10 cellular contexts compared by ENCODE assay signal in genomic region chr12:1575287-1575798, GRCh38. TPM values are rescaled to one million over a fixed set of nuclear protein-coding genes. Genes with fewer than 3 reads are reported as not detected.
DNase-seq lines count a peak whose midpoint lies in the region; ATAC-seq, FAIRE-seq and TF ChIP-seq lines count a peak whose summit lies in the region.
"Had no signal": no experiment of that assay in that cellular context is flagged by ENCODE, and none has a peak within 500 bp of the region (broad histone marks: within the 10 kb centered on the region; RNA-seq: fewer than 3 reads in every experiment).

No MANE protein-coding gene starts in this region.

- WGBS in body of pancreas, 2 donors, result 30 to 31% methylated on average over 12 of the region's 12 CpGs

- H3K27ac ChIP-seq in body of pancreas (peak overlapping the region in 1 of 4 donors; percentile 76), kidney (ENCODE audit: low read depth in 2 of 2, low read length in 2 of 2) (peak overlapping the region; percentile 24 to 38), tibial artery (peak overlapping the region; percentile 72 to 75), gastrocnemius medialis (no peak overlapping the region)

- ATAC-seq in body of pancreas (peak; percentile 30), gastrocnemius medialis (no peak)

- peaks cover 25% of the 10 kb centered on the region for H3K4me1 ChIP-seq in body of pancreas
- peaks cover 5 to 20% of the 10 kb centered on the region in 2 donors for H3K4me1 ChIP-seq in kidney (ENCODE audit: control insufficient read depth in 1 of 2, insufficient read depth in 1 of 2, low read depth in 1 of 2, low read length in 2 of 2)
- peaks cover 0 to 33% (median 31%) of the 10 kb centered on the region in 4 donors for H3K4me1 ChIP-seq in tibial artery
- peaks cover 3 to 4% of the 10 kb centered on the region in 2 donors for H3K4me1 ChIP-seq in gastrocnemius medialis

- in situ Hi-C loops in gastrocnemius medialis (cut with MboI; ENCODE audit: low sequenced_read_pairs in 4 of 4), result loop anchor here (5.0 to 25.0 kb wide), 4 partner anchors 288 to 1013 kb away; partner anchors contain the start of gene ERC1 (in 2 of the 4)

- H3K9me3 ChIP-seq in body of pancreas (no peaks in the 10 kb centered on the region), kidney (ENCODE audit: control insufficient read depth in 1 of 2, low read length in 2 of 2) (no peaks in the 10 kb centered on the region), tibial artery (no peaks in the 10 kb centered on the region), gastrocnemius medialis (no peaks in the 10 kb centered on the region)

- intact Hi-C loops in body of pancreas (cut with DNase I) (no loop called here), kidney (cut with DNase I) (no loop called here), tibial artery (cut with DNase I; ENCODE audit: low total_unique reads) (no loop called here), gastrocnemius medialis (cut with DNase I; ENCODE audit: low total_unique reads) (no loop called here)
- intact Hi-C loops in activated CD4-positive, alpha-beta memory T cell treated with anti-CD3 and anti-CD28 coated beads for 36 hours (cut with micrococcal nuclease), result no loop called here

- DNase-seq in NCI-H146 treated with DMSO at 0.1 percent for 48 hours (lab: John Stamatoyannopoulos, UW; ENCODE audit: unreplicated experiment), result peak; percentile 20
- peak in 3 of 4 donors; percentile 22 to 37 (median 34) for DNase-seq in body of pancreas
- no peak for DNase-seq in kidney
- DNase-seq in tibial artery, result no peak
- DNase-seq in gastrocnemius medialis, result no peak
- no peak for DNase-seq in activated CD4-positive, alpha-beta memory T cell treated with anti-CD3 and anti-CD28 coated beads for 36 hours
- DNase-seq in NCI-H345 (lab: John Stamatoyannopoulos, UW), result no peak
- DNase-seq: dermis blood vessel endothelial cell, H7, occipital lobe had no signal

- no peaks in the 10 kb centered on the region for H3K27me3 Mint-ChIP-seq in activated CD4-positive, alpha-beta memory T cell treated with anti-CD3 and anti-CD28 coated beads for 36 hours

- TF ChIP-seq CTCF in body of pancreas (IDR thresholded peaks at IDR 0.05) (no peak), kidney (IDR thresholded peaks at IDR 0.05; ENCODE audit: borderline replicate concordance, extremely low read depth, insufficient read depth) (no peak), tibial artery (IDR thresholded peaks at IDR 0.05) (no peak), gastrocnemius medialis (IDR thresholded peaks at IDR 0.05 in 4 of 5, conservative IDR thresholded peaks at IDR 0.05 in 1 of 5) (no peak)

- H3K27me3 ChIP-seq in body of pancreas (no peaks in the 10 kb centered on the region), tibial artery (no peaks in the 10 kb centered on the region), gastrocnemius medialis (no peaks in the 10 kb centered on the region)

- no peak for FAIRE-seq in kidney (lab: Jason Lieb, UNC)

- no peaks in the 10 kb centered on the region for H3K36me3 ChIP-seq in body of pancreas (replicated peaks in 1 of 2; ENCODE audit: insufficient read depth in 1 of 2, low read depth in 2 of 2)
- no peaks in the 10 kb centered on the region for H3K36me3 ChIP-seq in kidney (ENCODE audit: control insufficient read depth in 1 of 2, insufficient read depth in 2 of 2, low read length in 2 of 2)
- no peaks in the 10 kb centered on the region for H3K36me3 ChIP-seq in tibial artery
- H3K36me3 ChIP-seq in gastrocnemius medialis, result no peaks in the 10 kb centered on the region

- H3K4me3 Mint-ChIP-seq in activated CD4-positive, alpha-beta memory T cell treated with anti-CD3 and anti-CD28 coated beads for 36 hours, result no peak overlapping the region

- H3K36me3 Mint-ChIP-seq in activated CD4-positive, alpha-beta memory T cell treated with anti-CD3 and anti-CD28 coated beads for 36 hours, result peaks cover 2% of the 10 kb centered on the region

- POLR2A ChIA-PET in activated CD4-positive, alpha-beta memory T cell treated with anti-CD3 and anti-CD28 coated beads for 36 hours (lab: Charles Lee), result no interaction called here

- H3K4me3 ChIP-seq in body of pancreas (no peak overlapping the region), kidney (ENCODE audit: low read length in 2 of 2) (peak overlapping the region in 1 of 2 donors; percentile 20), tibial artery (peak overlapping the region; percentile 34 to 46), gastrocnemius medialis (no peak overlapping the region)

- no peaks in the 10 kb centered on the region for H3K4me1 Mint-ChIP-seq in activated CD4-positive, alpha-beta memory T cell treated with anti-CD3 and anti-CD28 coated beads for 36 hours (ENCODE audit: low read depth)

- CTCF ChIA-PET in activated CD4-positive, alpha-beta memory T cell treated with anti-CD3 and anti-CD28 coated beads for 36 hours (lab: Charles Lee), result interaction anchor here (9.4 kb wide), 1 partner anchor 458 kb away, joined by 308 read pairs; no protein-coding TSS in a partner anchor

- no peak overlapping the region for H3K9ac ChIP-seq in kidney (ENCODE audit: low read length in 2 of 2)

- no peak overlapping the region for H3K27ac Mint-ChIP-seq in activated CD4-positive, alpha-beta memory T cell treated with anti-CD3 and anti-CD28 coated beads for 36 hours

- no peak for TF ChIP-seq POLR2A in body of pancreas (IDR thresholded peaks at IDR 0.05)
- TF ChIP-seq POLR2A in gastrocnemius medialis (IDR thresholded peaks at IDR 0.05), result no peak

- H3K9me3 Mint-ChIP-seq in activated CD4-positive, alpha-beta memory T cell treated with anti-CD3 and anti-CD28 coated beads for 36 hours, result no peaks in the 10 kb centered on the region

RNA-seq across cellular contexts. Expression of gene FBXL14, which starts 19.0 kb away (rescaled TPM):
- 1 to 10 TPM; 4.6 to 9.9 TPM for total RNA-seq in body of pancreas
- 17.9 TPM for total RNA-seq in kidney
- 5.3 TPM for polyA plus RNA-seq in kidney (ENCODE audit: insufficient read depth, low read depth, low replicate concordance)
- 10 to 100 TPM in 1 of 4 donors, 1 to 10 TPM in 3; 5.8 to 11.5 (median 7.4) TPM for total RNA-seq in gastrocnemius medialis
- 10 to 100 TPM; 13.5 to 14.4 TPM for total RNA-seq in activated CD4-positive, alpha-beta memory T cell treated with anti-CD3 and anti-CD28 coated beads for 36 hours

RNA-seq across cellular contexts. Expression of gene WNT5B, which starts 53.7 kb away (rescaled TPM):
- not detected for total RNA-seq in body of pancreas
- total RNA-seq in kidney, result 4.8 TPM
- 3.4 TPM for polyA plus RNA-seq in kidney (ENCODE audit: insufficient read depth, low read depth, low replicate concordance)
- 1 to 10 TPM in 2 of 4 donors, under 1 TPM in 2; 0.17 to 2.5 (median 0.88) TPM for total RNA-seq in gastrocnemius medialis
- not detected for total RNA-seq in activated CD4-positive, alpha-beta memory T cell treated with anti-CD3 and anti-CD28 coated beads for 36 hours

Comparison
In these comparisons a context has a peak if more than half of its experiments do, and no peak if none do; other contexts are left out.
1. DNase-seq: peak in NCI-H146 treated with DMSO at 0.1 percent for 48 hours (single experiment) and body of pancreas (3 of 4); none in kidney (single experiment), tibial artery (0 of 2), gastrocnemius medialis (0 of 2), activated CD4-positive, alpha-beta memory T cell treated with anti-CD3 and anti-CD28 coated beads for 36 hours (single experiment) and NCI-H345 (single experiment).
2. H3K27ac ChIP-seq: peak in kidney (2 of 2) and tibial artery (2 of 2); none in gastrocnemius medialis (0 of 4).
3. H3K4me3 ChIP-seq: peak in tibial artery (2 of 2); none in body of pancreas (0 of 2) and gastrocnemius medialis (0 of 4).